In genomic region chr12:55929306-55929791, GRCh38 we compare ENCODE assay signal across 8 cellular contexts.
DNase-seq lines count a peak whose midpoint lies in the region; ATAC-seq lines count a peak whose summit lies in the region.

No MANE protein-coding gene starts in this region.

- H3K27me3 ChIP-seq in BLaER1 treated with 17β-estradiol and CSF1 and Interleukin-3, amounts not matched to agents 10 nM and 100 nM: no peaks in the 10 kb centered on the region

- H3K27me3 Mint-ChIP-seq in memory B cell: no peaks in the 10 kb centered on the region
- H3K27me3 Mint-ChIP-seq in stimulated activated naive B cell treated with anti-CD40 and anti-IgM and Interleukin-4, amounts not matched to agents 10 μg/mL and 1 μg/mL and 100 μg/mL, for 72 hours: no peaks in the 10 kb centered on the region

- H3K4me1 ChIP-seq in BLaER1 treated with 17β-estradiol and CSF1 and Interleukin-3, amounts not matched to agents 10 nM and 100 nM: peaks cover 71 to 81% (median 76%) of the 10 kb centered on the region in 10 experiments

- peak overlapping the region; percentile 99 for H3K4me3 Mint-ChIP-seq in memory B cell
- H3K4me3 Mint-ChIP-seq in stimulated activated naive B cell treated with anti-CD40 and anti-IgM and Interleukin-4, amounts not matched to agents 10 μg/mL and 1 μg/mL and 100 μg/mL, for 72 hours: peak overlapping the region; percentile 98 to 99

- H3K4me2 ChIP-seq in BLaER1 treated with 17β-estradiol and CSF1 and Interleukin-3, amounts not matched to agents 10 nM and 100 nM: peak overlapping the region; percentile 90 to 100 (median 97)

- H3K4me3 ChIP-seq in BLaER1 treated with 17β-estradiol and CSF1 and Interleukin-3, amounts not matched to agents 10 nM and 100 nM: peak overlapping the region; percentile 31 to 95 (median 88); a peak in 17 of 20 replicates

- peaks cover 7% of the 10 kb centered on the region for H3K36me3 Mint-ChIP-seq in memory B cell
- peaks cover 14 to 28% of the 10 kb centered on the region in 2 donors for H3K36me3 Mint-ChIP-seq in stimulated activated naive B cell treated with anti-CD40 and anti-IgM and Interleukin-4, amounts not matched to agents 10 μg/mL and 1 μg/mL and 100 μg/mL, for 72 hours

- H3K9me3 Mint-ChIP-seq in memory B cell: no peaks in the 10 kb centered on the region
- H3K9me3 Mint-ChIP-seq in stimulated activated naive B cell treated with anti-CD40 and anti-IgM and Interleukin-4, amounts not matched to agents 10 μg/mL and 1 μg/mL and 100 μg/mL, for 72 hours: no peaks in the 10 kb centered on the region

- ATAC-seq in GM21367 (IDR thresholded peaks at IDR 0.05; ENCODE audit: unreplicated experiment) (peak; percentile 36), memory B cell (ENCODE audit: low read depth) (peak; percentile 60)
- ATAC-seq in stimulated activated naive B cell treated with anti-CD40 and anti-IgM and Interleukin-4, amounts not matched to agents 10 μg/mL and 1 μg/mL and 100 μg/mL, for 72 hours (replicated peaks): peak; percentile 28 to 55

- peaks cover 0 to 12% (median 1%) of the 10 kb centered on the region in 11 experiments; a peak in 6 of 22 replicates for H3K36me3 ChIP-seq in BLaER1 treated with 17β-estradiol and CSF1 and Interleukin-3, amounts not matched to agents 10 nM and 100 nM

- H3K9me3 ChIP-seq in BLaER1 treated with 17β-estradiol and CSF1 and Interleukin-3, amounts not matched to agents 10 nM and 100 nM (replicated peaks in 1 of 11): no peaks in the 10 kb centered on the region

- H3K4me1 Mint-ChIP-seq in memory B cell: peaks cover 53% of the 10 kb centered on the region
- peaks cover 41 to 65% of the 10 kb centered on the region in 2 donors for H3K4me1 Mint-ChIP-seq in stimulated activated naive B cell treated with anti-CD40 and anti-IgM and Interleukin-4, amounts not matched to agents 10 μg/mL and 1 μg/mL and 100 μg/mL, for 72 hours

- peak overlapping the region; percentile 88 to 97 (median 93) for H3K9ac ChIP-seq in BLaER1 treated with 17β-estradiol and CSF1 and Interleukin-3, amounts not matched to agents 10 nM and 100 nM

- DNase-seq in MV-4-11 (lab: John Stamatoyannopoulos, UW): peak; percentile 81
- peak; percentile 87 to 88 for DNase-seq in activated T-cell treated with anti-CD3 and anti-CD28 coated beads, Interleukin-2, amount 50 U/mL, for 48 hours
- peak; percentile 52 to 64 for DNase-seq in memory B cell (ENCODE audit: low spot score in 2 of 2)
- peak; percentile 63 for DNase-seq in stimulated activated naive B cell treated with anti-CD40 and anti-IgM and Interleukin-4, amounts not matched to agents 10 μg/mL and 1 μg/mL and 100 μg/mL, for 72 hours
- no peak for DNase-seq in midbrain (lab: John Stamatoyannopoulos, UW)
- DNase-seq in NCI-H1048 (lab: John Stamatoyannopoulos, UW): no peak

- peaks cover 0 to 32% (median 0%) of the 10 kb centered on the region in 11 experiments; a peak in 5 of 22 replicates for H4K20me1 ChIP-seq in BLaER1 treated with 17β-estradiol and CSF1 and Interleukin-3, amounts not matched to agents 10 nM and 100 nM

- peak overlapping the region; percentile 85 to 97 (median 93) for H3K27ac ChIP-seq in BLaER1 treated with 17β-estradiol and CSF1 and Interleukin-3, amounts not matched to agents 10 nM and 100 nM

- peak overlapping the region; percentile 95 for H3K27ac Mint-ChIP-seq in memory B cell
- peak overlapping the region; percentile 95 for H3K27ac Mint-ChIP-seq in stimulated activated naive B cell treated with anti-CD40 and anti-IgM and Interleukin-4, amounts not matched to agents 10 μg/mL and 1 μg/mL and 100 μg/mL, for 72 hours

Comparison
In these comparisons a context has a peak if more than half of its experiments do, and no peak if none do; other contexts are left out.
1. DNase-seq: peak in MV-4-11 (single experiment), activated T-cell treated with anti-CD3 and anti-CD28 coated beads, Interleukin-2, amount 50 U/mL, for 48 hours (2 of 2), memory B cell (2 of 2) and stimulated activated naive B cell treated with anti-CD40 and anti-IgM and Interleukin-4, amounts not matched to agents 10 μg/mL and 1 μg/mL and 100 μg/mL, for 72 hours (single experiment); none in midbrain (single experiment) and NCI-H1048 (single experiment).
2. Peak in every context shown above with its lines, with median percentiles within 50 percentile points of each other: ATAC-seq.